8 cellular contexts compared by ENCODE assay signal in the genomic region with DNA sequence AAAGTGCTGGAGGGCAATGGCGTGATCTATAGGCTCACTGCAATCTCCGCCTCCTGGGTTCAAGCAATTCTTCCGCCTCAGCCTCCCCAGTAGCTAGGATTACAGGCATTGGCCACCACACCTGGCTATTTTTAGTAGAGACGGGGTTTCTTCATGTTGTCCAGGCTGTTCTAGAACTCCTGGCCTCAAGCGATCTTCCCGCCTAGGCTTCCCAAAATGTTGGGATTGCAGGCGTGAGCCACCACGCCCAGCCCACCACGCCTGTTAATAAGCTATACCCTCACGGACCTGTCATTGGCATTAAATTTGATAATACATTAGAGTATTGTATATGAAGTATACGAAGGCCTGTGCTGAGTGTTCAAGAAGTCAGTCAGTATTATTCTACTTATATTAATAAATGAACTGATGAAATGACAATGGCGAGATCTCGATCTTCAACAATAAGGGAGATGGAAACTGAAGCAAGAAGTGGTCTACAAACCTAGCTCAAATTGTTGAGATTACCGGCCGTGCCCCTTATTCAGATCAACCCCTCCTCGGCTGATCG. TPM values are rescaled to one million over a fixed set of nuclear protein-coding genes. Genes with fewer than 3 reads are reported as not detected.
DNase-seq lines count a peak whose midpoint lies in the region; ATAC-seq and TF ChIP-seq lines count a peak whose summit lies in the region.

No MANE protein-coding gene starts in this region.

- in situ Hi-C loops in astrocyte of the spinal cord (cut with HindIII; ENCODE audit: low sequenced_read_pairs), result no loop called here

- H3K27ac ChIP-seq in cardiac muscle cell (peak overlapping the region; percentile 85), upper lobe of right lung (peak overlapping the region; percentile 75)

- H3K36me3 Mint-ChIP-seq in memory B cell, result peaks cover 1% of the 10 kb centered on the region

- H3K27me3 ChIP-seq in cardiac muscle cell, result no peaks in the 10 kb centered on the region
- no peaks in the 10 kb centered on the region for H3K27me3 ChIP-seq in upper lobe of right lung

- peak overlapping the region; percentile 99 for H3K4me3 Mint-ChIP-seq in memory B cell

- H3K36me3 ChIP-seq in cardiac muscle cell (no peaks in the 10 kb centered on the region), upper lobe of right lung (no peaks in the 10 kb centered on the region)

- H3K9me3 Mint-ChIP-seq in memory B cell, result peaks cover 1% of the 10 kb centered on the region

- no peak for TF ChIP-seq CTCF in cardiac muscle cell (IDR thresholded peaks at IDR 0.05; ENCODE audit: low read depth, low read length)
- no peak for TF ChIP-seq CTCF in astrocyte of the spinal cord (IDR thresholded peaks at IDR 0.05; ENCODE audit: low read depth, low read length)
- no peak for TF ChIP-seq CTCF in upper lobe of right lung (IDR thresholded peaks at IDR 0.05)

- H3K4me1 Mint-ChIP-seq in memory B cell, result peaks cover 14% of the 10 kb centered on the region

- ATAC-seq in left ventricle myocardium superior, result no peak
- ATAC-seq in memory B cell (ENCODE audit: low read depth), result no peak
- no peak for ATAC-seq in upper lobe of right lung
- no peak for ATAC-seq in HG02588 (IDR thresholded peaks at IDR 0.05; ENCODE audit: unreplicated experiment)
- ATAC-seq in HG03432 (IDR thresholded peaks at IDR 0.05; ENCODE audit: unreplicated experiment), result no peak

- H3K4me3 ChIP-seq in cardiac muscle cell (peak overlapping the region; percentile 43), astrocyte of the spinal cord (ENCODE audit: low read depth, low read length) (peak overlapping the region; percentile 82), upper lobe of right lung (peak overlapping the region; percentile 82)

- peaks cover 5% of the 10 kb centered on the region for H3K4me1 ChIP-seq in cardiac muscle cell (ENCODE audit: low read depth)
- H3K4me1 ChIP-seq in upper lobe of right lung, result peaks cover 4% of the 10 kb centered on the region

- intact Hi-C loops in left ventricle myocardium superior (cut with micrococcal nuclease), result no loop called here
- intact Hi-C loops in upper lobe of right lung (cut with DNase I), result no loop called here

- peak overlapping the region; percentile 96 for H3K27ac Mint-ChIP-seq in memory B cell

- DNase-seq in cardiac muscle cell (ENCODE audit: low read depth in 1 of 2, low spot score in 1 of 2) (peak in 1 of 2 donors; percentile 0), left ventricle myocardium superior (no peak), astrocyte of the spinal cord (ENCODE audit: low read depth, low spot score) (no peak), memory B cell (ENCODE audit: low spot score in 2 of 2) (no peak), upper lobe of right lung (no peak)
- no peak for DNase-seq in stimulated activated CD4-positive, alpha-beta T cell treated with anti-CD3 and anti-CD28 coated beads, Interleukin-2, amount 100 ng/mL, for 48 hours

- H3K9me3 ChIP-seq in cardiac muscle cell (ENCODE audit: low read depth) (no peaks in the 10 kb centered on the region), upper lobe of right lung (no peaks in the 10 kb centered on the region)

- no peaks in the 10 kb centered on the region for H3K27me3 Mint-ChIP-seq in memory B cell

RNA-seq across cellular contexts. Expression of gene BCAS3, which starts 0.8 kb away (rescaled TPM):
- 36.5 TPM in 2 replicates for total RNA-seq in cardiac muscle cell
- 39.6 and 51.3 TPM in 2 replicates for polyA plus RNA-seq in cardiac muscle cell
- 15.9 TPM for total RNA-seq in left ventricle myocardium superior
- 23.5 TPM for total RNA-seq in upper lobe of right lung
